In the genomic region with DNA sequence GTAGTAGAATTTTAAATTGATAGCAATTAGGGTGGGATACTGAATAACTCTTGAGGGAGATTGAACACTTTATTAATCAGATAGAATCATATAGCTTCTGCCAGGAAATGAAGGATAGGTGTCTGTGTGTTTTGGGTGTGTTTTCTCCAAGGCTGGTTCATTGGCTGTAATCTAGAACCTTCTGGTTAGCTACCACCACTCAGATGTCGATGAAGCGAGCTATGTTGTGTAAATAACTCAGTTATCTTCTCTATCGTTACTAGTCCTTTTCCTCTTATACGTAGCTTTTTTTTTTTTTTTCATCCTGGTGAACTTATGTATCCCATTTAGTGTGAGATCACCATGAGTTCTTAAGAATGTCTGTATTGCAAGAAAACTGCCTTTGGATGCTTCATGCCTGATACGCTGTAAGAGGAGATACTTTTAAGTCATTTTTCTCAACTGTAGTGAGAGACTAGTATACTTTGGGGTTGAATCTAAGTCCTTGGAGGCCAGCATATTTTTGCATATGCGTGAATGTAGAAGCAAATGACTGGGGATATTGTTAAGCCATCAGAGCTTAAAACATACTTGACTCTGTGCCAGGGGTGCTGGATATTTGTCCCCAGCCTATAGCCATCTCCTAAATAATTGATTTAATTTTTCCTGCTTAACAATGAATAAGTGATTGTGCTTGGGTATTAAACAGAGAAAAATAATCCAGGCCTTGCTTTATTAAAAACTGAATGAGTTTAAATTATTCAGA, we compare ENCODE assay signal across 10 cellular contexts. TPM values are rescaled to one million over a fixed set of nuclear protein-coding genes. Genes with fewer than 3 reads are reported as not detected.
A peak's percentile ranks its signal among the peaks of the same experiment; 100 is the strongest.
DNase-seq lines count a peak whose midpoint lies in the region; ATAC-seq and TF ChIP-seq lines count a peak whose summit lies in the region.
"Had no signal": no experiment of that assay in that cellular context is flagged by ENCODE, and none has a peak within 500 bp of the region (broad histone marks: within the 10 kb centered on the region; RNA-seq: fewer than 3 reads in every experiment).

No MANE protein-coding gene starts in this region.

- no peak for TF ChIP-seq CTCF in OCI-LY3 (IDR thresholded peaks at IDR 0.05; ENCODE audit: low read depth, low read length)

- peak overlapping the region; percentile 99 for H3K27ac Mint-ChIP-seq in activated CD4-positive, alpha-beta T cell treated with anti-CD3 and anti-CD28 coated beads for 36 hours
- H3K27ac Mint-ChIP-seq in stimulated activated naive B cell treated with anti-CD40 and anti-IgM and Interleukin-4, amounts not matched to agents 10 μg/mL and 1 μg/mL and 100 μg/mL, for 72 hours: peak overlapping the region; percentile 99

- H3K36me3 ChIP-seq in OCI-LY3 (replicated peaks; ENCODE audit: low read depth, low read length) (peaks cover 17% of the 10 kb centered on the region), endocrine pancreas (ENCODE audit: control insufficient read depth, insufficient read depth, low read length) (no peaks in the 10 kb centered on the region)
- H3K36me3 ChIP-seq: upper lobe of left lung had no signal

- H3K9me3 ChIP-seq in OCI-LY3 (ENCODE audit: insufficient read depth, low read length): no peaks in the 10 kb centered on the region
- no peaks in the 10 kb centered on the region for H3K9me3 ChIP-seq in endocrine pancreas (ENCODE audit: control insufficient read depth, low read length)
- H3K9me3 ChIP-seq: upper lobe of left lung had no signal

- peak overlapping the region; percentile 98 for H3K4me3 Mint-ChIP-seq in activated CD4-positive, alpha-beta T cell treated with anti-CD3 and anti-CD28 coated beads for 36 hours
- H3K4me3 Mint-ChIP-seq in stimulated activated naive B cell treated with anti-CD40 and anti-IgM and Interleukin-4, amounts not matched to agents 10 μg/mL and 1 μg/mL and 100 μg/mL, for 72 hours: peak overlapping the region; percentile 95 to 98

- no peaks in the 10 kb centered on the region for H3K27me3 ChIP-seq in OCI-LY3 (ENCODE audit: low read depth, low read length)
- no peaks in the 10 kb centered on the region for H3K27me3 ChIP-seq in endocrine pancreas (ENCODE audit: control insufficient read depth, insufficient read depth, low read length)
- H3K27me3 ChIP-seq: upper lobe of left lung had no signal

- H3K4me1 ChIP-seq in OCI-LY3 (ENCODE audit: low read length): peaks cover 78% of the 10 kb centered on the region
- H3K4me1 ChIP-seq in endocrine pancreas (ENCODE audit: control insufficient read depth, insufficient read depth, low read length): peaks cover 10% of the 10 kb centered on the region

- peak overlapping the region; percentile 91 for H3K4me2 ChIP-seq in OCI-LY3 (ENCODE audit: low read length)

- POLR2A ChIA-PET in activated CD4-positive, alpha-beta T cell treated with anti-CD3 and anti-CD28 coated beads for 36 hours (lab: Charles Lee): interaction anchor here (0.6 to 2.3 kb wide), 7 partner anchors 12 to 95 kb away, joined by 3 to 21 read pairs (median 4); no protein-coding TSS in a partner anchor

- H3K4me3 ChIP-seq in OCI-LY3 (ENCODE audit: low read length): peak overlapping the region; percentile 99
- peak overlapping the region; percentile 75 for H3K4me3 ChIP-seq in endocrine pancreas (ENCODE audit: control insufficient read depth, insufficient read depth, low read length)

- H3K9ac ChIP-seq in OCI-LY3 (ENCODE audit: low read length) (peak overlapping the region; percentile 86), endocrine pancreas (ENCODE audit: control insufficient read depth, insufficient read depth, low read length) (no peak overlapping the region)

- H3K9me3 Mint-ChIP-seq in activated CD4-positive, alpha-beta T cell treated with anti-CD3 and anti-CD28 coated beads for 36 hours (ENCODE audit: low read depth): no peaks in the 10 kb centered on the region
- H3K9me3 Mint-ChIP-seq in stimulated activated naive B cell treated with anti-CD40 and anti-IgM and Interleukin-4, amounts not matched to agents 10 μg/mL and 1 μg/mL and 100 μg/mL, for 72 hours: no peaks in the 10 kb centered on the region

- peaks cover 94% of the 10 kb centered on the region for H3K79me2 ChIP-seq in OCI-LY3 (ENCODE audit: low read length)

- no peak overlapping the region for H2AFZ ChIP-seq in OCI-LY3 (ENCODE audit: low read depth, low read length)

- H4K20me1 ChIP-seq in OCI-LY3 (ENCODE audit: insufficient read depth, low read length): peaks cover 54% of the 10 kb centered on the region

- H3K27me3 Mint-ChIP-seq in activated CD4-positive, alpha-beta T cell treated with anti-CD3 and anti-CD28 coated beads for 36 hours: no peaks in the 10 kb centered on the region
- H3K27me3 Mint-ChIP-seq in stimulated activated naive B cell treated with anti-CD40 and anti-IgM and Interleukin-4, amounts not matched to agents 10 μg/mL and 1 μg/mL and 100 μg/mL, for 72 hours: no peaks in the 10 kb centered on the region

- peaks cover 70% of the 10 kb centered on the region for H3K36me3 Mint-ChIP-seq in activated CD4-positive, alpha-beta T cell treated with anti-CD3 and anti-CD28 coated beads for 36 hours (ENCODE audit: low read depth)
- peaks cover 50 to 61% of the 10 kb centered on the region in 2 donors for H3K36me3 Mint-ChIP-seq in stimulated activated naive B cell treated with anti-CD40 and anti-IgM and Interleukin-4, amounts not matched to agents 10 μg/mL and 1 μg/mL and 100 μg/mL, for 72 hours

- CTCF ChIA-PET in activated CD4-positive, alpha-beta T cell treated with anti-CD3 and anti-CD28 coated beads for 36 hours (lab: Charles Lee): interaction anchor here (0.6 to 8.7 kb wide), 13 partner anchors 8 to 370 kb away, joined by 3 to 53 read pairs (median 4); a partner anchor contains a TSS

- H3K27ac ChIP-seq in OCI-LY3 (ENCODE audit: low read length): peak overlapping the region; percentile 92

- peaks cover 68% of the 10 kb centered on the region for H3K4me1 Mint-ChIP-seq in activated CD4-positive, alpha-beta T cell treated with anti-CD3 and anti-CD28 coated beads for 36 hours
- H3K4me1 Mint-ChIP-seq in stimulated activated naive B cell treated with anti-CD40 and anti-IgM and Interleukin-4, amounts not matched to agents 10 μg/mL and 1 μg/mL and 100 μg/mL, for 72 hours: peaks cover 52 to 75% of the 10 kb centered on the region in 2 donors

- ATAC-seq in activated CD4-positive, alpha-beta T cell treated with anti-CD3 and anti-CD28 coated beads for 36 hours: no peak
- ATAC-seq in stimulated activated naive B cell treated with anti-CD40 and anti-IgM and Interleukin-4, amounts not matched to agents 10 μg/mL and 1 μg/mL and 100 μg/mL, for 72 hours (replicated peaks): no peak
- no peak for ATAC-seq in HG03139 (IDR thresholded peaks at IDR 0.05; ENCODE audit: unreplicated experiment)

- intact Hi-C loops in activated CD4-positive, alpha-beta T cell treated with anti-CD3 and anti-CD28 coated beads for 36 hours (cut with DNase I, micrococcal nuclease): loop anchor here (1.0 to 5.0 kb wide), 4 partner anchors 9 to 371 kb away; a partner anchor contains a TSS

- no peak for DNase-seq in activated CD4-positive, alpha-beta T cell treated with anti-CD3 and anti-CD28 coated beads for 36 hours
- no peak for DNase-seq in activated CD4-positive, alpha-beta T cell treated with anti-CD3 and anti-CD28 coated beads, Interleukin-2, amount 50 U/mL, for 4 hours
- no peak for DNase-seq in stimulated activated naive B cell treated with anti-CD40 and anti-IgM and Interleukin-4, amounts not matched to agents 10 μg/mL and 1 μg/mL and 100 μg/mL, for 72 hours
- no peak for DNase-seq in NCI-H1436 (lab: John Stamatoyannopoulos, UW)
- no peak for DNase-seq in activated gamma-delta T cell treated with Interleukin-2 at 50 U/mL for 16 hours
- DNase-seq: NCI-H1092 treated with DMSO at 0.1 percent for 48 hours, upper lobe of left lung had no signal

RNA-seq across cellular contexts. Expression of a gene that starts 2.2 kb away (rescaled TPM):
- total RNA-seq in activated CD4-positive, alpha-beta T cell treated with anti-CD3 and anti-CD28 coated beads for 36 hours: 100 to 1,000 TPM; 166 to 171 TPM
